16 cellular contexts compared by ENCODE assay signal in genomic region chr19:6677495-6677894, GRCh38. TPM values are rescaled to one million over a fixed set of nuclear protein-coding genes. Genes with fewer than 3 reads are reported as not detected.
DNase-seq lines count a peak whose midpoint lies in the region; ATAC-seq and TF ChIP-seq lines count a peak whose summit lies in the region.
"Had no signal": no experiment of that assay in that cellular context is flagged by ENCODE, and none has a peak within 500 bp of the region (broad histone marks: within the 10 kb centered on the region; RNA-seq: fewer than 3 reads in every experiment).

No MANE protein-coding gene starts in this region.

- 74% methylated on average over 10 of the region's 10 CpGs for WGBS in suprapubic skin
- WGBS in body of pancreas, 2 donors, result 73 to 76% methylated on average over 10 of the region's 10 CpGs

- no peaks in the 10 kb centered on the region for H4K20me1 ChIP-seq in neural progenitor cell (ENCODE audit: low read depth)

- TF ChIP-seq EP300 in suprapubic skin (IDR thresholded peaks at IDR 0.05), result no peak

- H3K4me3 Mint-ChIP-seq in T-helper 1 cell treated with Interleukin-12 subunit alpha and Interleukin-12 subunit beta and Interleukin-4 antibody, amounts not matched to agents 30 μg/mL and 1 μg/mL, for 36 hours, result peak overlapping the region; percentile 40
- H3K4me3 Mint-ChIP-seq in chondrocyte (ENCODE audit: unreplicated experiment), result no peak overlapping the region
- peak overlapping the region; percentile 49 for H3K4me3 Mint-ChIP-seq in neural progenitor cell

- H3K4me2 ChIP-seq in neural progenitor cell, result peak overlapping the region; percentile 65

- no peak overlapping the region for H3K27ac Mint-ChIP-seq in T-helper 1 cell treated with Interleukin-12 subunit alpha and Interleukin-12 subunit beta and Interleukin-4 antibody, amounts not matched to agents 30 μg/mL and 1 μg/mL, for 36 hours
- H3K27ac Mint-ChIP-seq in chondrocyte (ENCODE audit: unreplicated experiment) (no peak overlapping the region), neural progenitor cell (no peak overlapping the region)

- peaks cover 7% of the 10 kb centered on the region for H3K9me3 Mint-ChIP-seq in T-helper 1 cell treated with Interleukin-12 subunit alpha and Interleukin-12 subunit beta and Interleukin-4 antibody, amounts not matched to agents 30 μg/mL and 1 μg/mL, for 36 hours
- H3K9me3 Mint-ChIP-seq in chondrocyte (ENCODE audit: low read depth), result peaks cover 7% of the 10 kb centered on the region
- peaks cover 12% of the 10 kb centered on the region for H3K9me3 Mint-ChIP-seq in neural progenitor cell

- intact Hi-C loops in body of pancreas (cut with DNase I), result no loop called here

- peaks cover 41% of the 10 kb centered on the region for H3K4me1 Mint-ChIP-seq in T-helper 1 cell treated with Interleukin-12 subunit alpha and Interleukin-12 subunit beta and Interleukin-4 antibody, amounts not matched to agents 30 μg/mL and 1 μg/mL, for 36 hours (ENCODE audit: low read depth)
- H3K4me1 Mint-ChIP-seq in chondrocyte (ENCODE audit: low read depth), result peaks cover 17% of the 10 kb centered on the region
- peaks cover 8% of the 10 kb centered on the region for H3K4me1 Mint-ChIP-seq in neural progenitor cell

- H3K4me3 ChIP-seq in HUES48 (ENCODE audit: low read depth, low read length) (peak overlapping the region; percentile 45; the same call in 1 of the 2 replicates), neural progenitor cell (peak overlapping the region; percentile 27), suprapubic skin (no peak overlapping the region), body of pancreas (no peak overlapping the region)

- H3F3A ChIP-seq in neural progenitor cell (ENCODE audit: low read depth), result no peaks in the 10 kb centered on the region

- H3K36me3 Mint-ChIP-seq in T-helper 1 cell treated with Interleukin-12 subunit alpha and Interleukin-12 subunit beta and Interleukin-4 antibody, amounts not matched to agents 30 μg/mL and 1 μg/mL, for 36 hours (ENCODE audit: low read depth), result peaks cover 7% of the 10 kb centered on the region
- H3K36me3 Mint-ChIP-seq in chondrocyte (ENCODE audit: low read depth) (no peaks in the 10 kb centered on the region), neural progenitor cell (no peaks in the 10 kb centered on the region)

- H3K9me3 ChIP-seq in HUES48 (ENCODE audit: control insufficient read depth, insufficient read depth, low read length) (peaks cover 30% of the 10 kb centered on the region), neural progenitor cell (ENCODE audit: low read depth) (no peaks in the 10 kb centered on the region), suprapubic skin (no peaks in the 10 kb centered on the region), body of pancreas (no peaks in the 10 kb centered on the region)

- TF ChIP-seq CTCF in chondrocyte (IDR thresholded peaks at IDR 0.05) (no peak), neural progenitor cell (IDR thresholded peaks at IDR 0.05) (no peak), suprapubic skin (IDR thresholded peaks at IDR 0.05) (no peak), body of pancreas (IDR thresholded peaks at IDR 0.05) (no peak)

- H3K9ac ChIP-seq in HUES48 (ENCODE audit: low read depth, low read length), result no peak overlapping the region
- no peak overlapping the region for H3K9ac ChIP-seq in neural progenitor cell

- H3K4me1 ChIP-seq in HUES48 (ENCODE audit: control insufficient read depth, insufficient read depth, low read length), result peaks cover 4% of the 10 kb centered on the region; the same call in 1 of the 2 replicates
- no peaks in the 10 kb centered on the region for H3K4me1 ChIP-seq in neural progenitor cell
- H3K4me1 ChIP-seq in suprapubic skin, result peaks cover 7% of the 10 kb centered on the region
- no peaks in the 10 kb centered on the region for H3K4me1 ChIP-seq in body of pancreas

- no peaks in the 10 kb centered on the region for H3K27me3 ChIP-seq in HUES48 (ENCODE audit: control insufficient read depth, insufficient read depth, low read length)
- H3K27me3 ChIP-seq in neural progenitor cell, result no peaks in the 10 kb centered on the region
- H3K27me3 ChIP-seq in suprapubic skin, result no peaks in the 10 kb centered on the region
- H3K27me3 ChIP-seq in body of pancreas, result no peaks in the 10 kb centered on the region

- H3K27ac ChIP-seq in HUES48 (ENCODE audit: low read depth, low read length) (no peak overlapping the region), neural progenitor cell (no peak overlapping the region), suprapubic skin (no peak overlapping the region), body of pancreas (no peak overlapping the region)

- peaks cover 19% of the 10 kb centered on the region for H3K27me3 Mint-ChIP-seq in T-helper 1 cell treated with Interleukin-12 subunit alpha and Interleukin-12 subunit beta and Interleukin-4 antibody, amounts not matched to agents 30 μg/mL and 1 μg/mL, for 36 hours (ENCODE audit: low read depth)
- H3K27me3 Mint-ChIP-seq in chondrocyte (ENCODE audit: low read depth), result peaks cover 27% of the 10 kb centered on the region
- peaks cover 8% of the 10 kb centered on the region for H3K27me3 Mint-ChIP-seq in neural progenitor cell (ENCODE audit: insufficient read depth, low read depth)

- DNase-seq in T-helper 1 cell (no peak), chondrocyte (ENCODE audit: low spot score) (peak; percentile 55), neural progenitor cell (ENCODE audit: low spot score) (no peak), suprapubic skin (ENCODE audit: low spot score in 2 of 2) (no peak), body of pancreas (no peak)
- DNase-seq in activated CD4-positive, CD25-positive, alpha-beta regulatory T cell treated with anti-CD3 and anti-CD28 coated beads, Interleukin-2, amount 50 U/mL, for 72 hours, result no peak
- DNase-seq: DMS53, HCEC 1CT, NCI-H69 had no signal

- no peak overlapping the region for H2AFZ ChIP-seq in neural progenitor cell (replicated peaks)

- TF ChIP-seq POLR2A in suprapubic skin (IDR thresholded peaks at IDR 0.05) (no peak), body of pancreas (IDR thresholded peaks at IDR 0.05) (no peak)

- no peaks in the 10 kb centered on the region for H3K79me2 ChIP-seq in neural progenitor cell (ENCODE audit: low read depth)

- H3K36me3 ChIP-seq in HUES48 (ENCODE audit: control insufficient read depth, insufficient read depth, low read length), result no peaks in the 10 kb centered on the region
- no peaks in the 10 kb centered on the region for H3K36me3 ChIP-seq in neural progenitor cell
- no peaks in the 10 kb centered on the region for H3K36me3 ChIP-seq in suprapubic skin
- H3K36me3 ChIP-seq in body of pancreas (replicated peaks in 1 of 2; ENCODE audit: insufficient read depth in 1 of 2, low read depth in 2 of 2), result peaks cover 0 to 33% of the 10 kb centered on the region in 2 donors

- ATAC-seq in body of pancreas, result no peak

RNA-seq across cellular contexts. Expression of gene TNFSF14, which starts 7.5 kb away (rescaled TPM):
- total RNA-seq in chondrocyte (not detected in 3 replicates), neural progenitor cell (ENCODE audit: low replicate concordance) (not detected in 2 replicates), suprapubic skin (not detected), body of pancreas (1 to 10 TPM in 1 of 2 donors, under 1 TPM in 1; 0.26 to 4.3 TPM)
- total RNA-seq: dermis blood vessel endothelial cell, glomerular endothelial cell, LHCN-M2, lung microvascular endothelial cell, SK-MEL-5 had no signal

RNA-seq across cellular contexts. Expression of gene C3, which starts 43.0 kb away (rescaled TPM):
- total RNA-seq in chondrocyte (0.77 TPM in 1 of 3 replicates, not detected in the others), neural progenitor cell (ENCODE audit: low replicate concordance) (0.25 and 1.5 TPM in 2 replicates), suprapubic skin (100 to 1,000 TPM in 2 of 4 donors, 10 to 100 TPM in 2; 55.3 to 109 (median 86.8) TPM), body of pancreas (100 to 1,000 TPM; 320 to 382 TPM)
- total RNA-seq: SK-MEL-5 had no signal

RNA-seq across cellular contexts. Expression of gene GPR108, which starts 59.9 kb away (rescaled TPM):
- total RNA-seq in chondrocyte (38.4 to 42.4 TPM (median 39.8 TPM) in 3 replicates), neural progenitor cell (ENCODE audit: low replicate concordance) (38.3 and 55.3 TPM in 2 replicates), suprapubic skin (10 to 100 TPM; 52.9 to 72.7 (median 60.7) TPM), body of pancreas (10 to 100 TPM; 68.2 to 75.8 TPM)

Comparison
In these comparisons a context has a peak if more than half of its experiments do, and no peak if none do; other contexts are left out.
1. H3K4me3 ChIP-seq: peak in HUES48 (single experiment) and neural progenitor cell (single experiment); none in suprapubic skin (single experiment) and body of pancreas (0 of 2).
2. RNA of gene C3, which starts 43.0 kb away (total RNA-seq): 320 to 382 TPM in body of pancreas and 55.3 to 109 TPM in suprapubic skin; 0.25 to 1.5 TPM in neural progenitor cell and 0.77 TPM in chondrocyte; every median in the first group is over 10 times any median in the second.